ENCODE assay signal across 1 cellular context in genomic region chr17:3732171-3732570, GRCh38.
A peak's percentile ranks its signal among the peaks of the same experiment; 100 is the strongest.
TF ChIP-seq lines count a peak whose summit lies in the region.

No MANE protein-coding gene starts in this region.

TF ChIP-seq in HepG2, 621 proteins besides CTCF, POLR2A, EP300 and RAD21 (continued from another document and continues in another):
- TF ChIP-seq SYNCRIP (IDR thresholded peaks at IDR 0.05; ENCODE audit: insufficient read depth, low read depth, low read length) (no peak), ZNF292 (CRISPR knock-in tag; IDR thresholded peaks at IDR 0.05; ENCODE audit: borderline replicate concordance, low read depth) (peak; percentile 38; the same call in 1 of the 2 replicates), REL (CRISPR knock-in tag; conservative IDR thresholded peaks at IDR 0.05) (no peak), ZNF569 (CRISPR knock-in tag; IDR thresholded peaks at IDR 0.05; ENCODE audit: borderline replicate concordance) (no peak), E2F5 (CRISPR knock-in tag; conservative IDR thresholded peaks at IDR 0.05) (no peak), ZFP37 (CRISPR knock-in tag; IDR thresholded peaks at IDR 0.05; ENCODE audit: borderline replicate concordance) (no peak), ZNF30 (CRISPR knock-in tag; IDR thresholded peaks at IDR 0.05) (no peak), ZNF75D (CRISPR knock-in tag; IDR thresholded peaks at IDR 0.05; ENCODE audit: borderline replicate concordance) (no peak), ZFAT (CRISPR knock-in tag; conservative IDR thresholded peaks at IDR 0.05) (0 out of 2 replicates have a peak, but pooled peaks have one; percentile 63), ZNF550 (CRISPR knock-in tag; IDR thresholded peaks at IDR 0.05; ENCODE audit: borderline replicate concordance) (no peak), ZNF878 (CRISPR knock-in tag; IDR thresholded peaks at IDR 0.05) (no peak), THAP11 (CRISPR knock-in tag; IDR thresholded peaks at IDR 0.05) (peak; percentile 20; the same call in 1 of the 2 replicates), NCOA1 (CRISPR knock-in tag; IDR thresholded peaks at IDR 0.05) (no peak), MTF2 (CRISPR knock-in tag; IDR thresholded peaks at IDR 0.05; ENCODE audit: borderline replicate concordance) (no peak), KLF13 (CRISPR knock-in tag; IDR thresholded peaks at IDR 0.05) (no peak), HES4 (CRISPR knock-in tag; IDR thresholded peaks at IDR 0.05; ENCODE audit: borderline replicate concordance) (no peak), MNT (IDR thresholded peaks at IDR 0.05) (no peak), ZNF549 (CRISPR knock-in tag; IDR thresholded peaks at IDR 0.05) (no peak), NR2F6 (IDR thresholded peaks at IDR 0.05) (no peak), NR2F6 (CRISPR knock-in tag; IDR thresholded peaks at IDR 0.05) (0 out of 2 replicates have a peak, but pooled peaks have one; percentile 26), PRDM15 (CRISPR knock-in tag; IDR thresholded peaks at IDR 0.05) (no peak), ZNF678 (CRISPR knock-in tag; IDR thresholded peaks at IDR 0.05) (no peak), ZNF580 (CRISPR knock-in tag; IDR thresholded peaks at IDR 0.05; ENCODE audit: borderline replicate concordance, low read depth) (no peak), MTA3 (CRISPR knock-in tag; IDR thresholded peaks at IDR 0.05) (no peak), KDM2A (CRISPR knock-in tag; IDR thresholded peaks at IDR 0.05; ENCODE audit: borderline replicate concordance, low read depth) (peak; percentile 45; the same call in 1 of the 2 replicates), ZNF790 (CRISPR knock-in tag; IDR thresholded peaks at IDR 0.05; ENCODE audit: borderline replicate concordance) (no peak), NONO (IDR thresholded peaks at IDR 0.05) (no peak), NONO (CRISPR knock-in tag; conservative IDR thresholded peaks at IDR 0.05) (no peak), ZNF782 (CRISPR knock-in tag; IDR thresholded peaks at IDR 0.05; ENCODE audit: borderline replicate concordance) (no peak), GATA4 (IDR thresholded peaks at IDR 0.05; ENCODE audit: borderline replicate concordance, low read depth) (no peak), BRCA1 (CRISPR knock-in tag; IDR thresholded peaks at IDR 0.05) (no peak), HCFC1 (IDR thresholded peaks at IDR 0.05; ENCODE audit: low read depth, low read length) (no peak), SMARCC2 (IDR thresholded peaks at IDR 0.05) (no peak), RELA (CRISPR knock-in tag; IDR thresholded peaks at IDR 0.05) (no peak), STAG1 (CRISPR knock-in tag; IDR thresholded peaks at IDR 0.05) (peak; percentile 49), NFIB (CRISPR knock-in tag; IDR thresholded peaks at IDR 0.05; ENCODE audit: borderline replicate concordance) (no peak), ZNF616 (CRISPR knock-in tag; IDR thresholded peaks at IDR 0.05; ENCODE audit: low read depth) (no peak), ZNF589 (CRISPR knock-in tag; conservative IDR thresholded peaks at IDR 0.05) (no peak), ZFY (CRISPR knock-in tag; IDR thresholded peaks at IDR 0.05) (no peak), ZNF354B (CRISPR knock-in tag; IDR thresholded peaks at IDR 0.05) (no peak), ZNF407 (CRISPR knock-in tag; IDR thresholded peaks at IDR 0.05; ENCODE audit: not compliant biosample characterization) (peak; percentile 18), HNRNPL (IDR thresholded peaks at IDR 0.05; ENCODE audit: low read depth, low read length) (no peak), SMAD1 (CRISPR knock-in tag; IDR thresholded peaks at IDR 0.05; ENCODE audit: borderline replicate concordance, low read depth) (no peak), ERF (CRISPR knock-in tag; IDR thresholded peaks at IDR 0.05) (no peak), ZNF598 (CRISPR knock-in tag; IDR thresholded peaks at IDR 0.05; ENCODE audit: borderline replicate concordance) (0 out of 2 replicates have a peak, but pooled peaks have one; percentile 29), ZNF18 (CRISPR knock-in tag; IDR thresholded peaks at IDR 0.05; ENCODE audit: insufficient replicate concordance) (peak; percentile 41), AKAP8 (CRISPR knock-in tag; IDR thresholded peaks at IDR 0.05) (no peak), SOX6 (IDR thresholded peaks at IDR 0.05) (no peak), SOX6 (CRISPR knock-in tag; IDR thresholded peaks at IDR 0.05) (0 out of 2 replicates have a peak, but pooled peaks have one; percentile 24), RARA (CRISPR knock-in tag; IDR thresholded peaks at IDR 0.05) (peak; percentile 39; the same call in 1 of the 2 replicates), ZNF652 (CRISPR knock-in tag; IDR thresholded peaks at IDR 0.05; ENCODE audit: borderline replicate concordance, low read depth) (no peak), DNMT1 (CRISPR knock-in tag; IDR thresholded peaks at IDR 0.05) (no peak), ZBTB25 (CRISPR knock-in tag; IDR thresholded peaks at IDR 0.05) (no peak), ZNF530 (CRISPR knock-in tag; IDR thresholded peaks at IDR 0.05; ENCODE audit: low read depth) (no peak), CHCHD3 (CRISPR knock-in tag; IDR thresholded peaks at IDR 0.05) (no peak), CEBPG (CRISPR knock-in tag; IDR thresholded peaks at IDR 0.05) (no peak), YEATS4 (CRISPR knock-in tag; IDR thresholded peaks at IDR 0.05; ENCODE audit: borderline replicate concordance) (no peak)
